14 cellular contexts compared by ENCODE assay signal in genomic region chr12:57514720-57515467, GRCh38. TPM values are rescaled to one million over a fixed set of nuclear protein-coding genes. Genes with fewer than 3 reads are reported as not detected.
DNase-seq lines count a peak whose midpoint lies in the region; ATAC-seq and TF ChIP-seq lines count a peak whose summit lies in the region.
"Had no signal": no experiment of that assay in that cellular context is flagged by ENCODE, and none has a peak within 500 bp of the region (broad histone marks: within the 10 kb centered on the region; RNA-seq: fewer than 3 reads in every experiment).

No MANE protein-coding gene starts in this region.

- H3K23me2 ChIP-seq in H9 (ENCODE audit: insufficient read length, low read depth, low read length, poor library complexity, severe bottlenecking) = peaks cover 7% of the 10 kb centered on the region

- H3K79me1 ChIP-seq in H9 (ENCODE audit: insufficient read depth, low read depth, low read length, poor library complexity, severe bottlenecking) = no peaks in the 10 kb centered on the region

- no peak overlapping the region for H2AFZ ChIP-seq in H9 (ENCODE audit: low read length)

- ATAC-seq in naive thymus-derived CD4-positive, alpha-beta T cell = peak; percentile 7
- no peak for ATAC-seq in HG03045 (IDR thresholded peaks at IDR 0.05; ENCODE audit: unreplicated experiment)

- H3K27me3 ChIP-seq in H9 (ENCODE audit: insufficient read depth, low read length) (no peaks in the 10 kb centered on the region), H7 (ENCODE audit: control insufficient read depth, insufficient read depth, low read length) (no peaks in the 10 kb centered on the region)
- no peaks in the 10 kb centered on the region for H3K27me3 ChIP-seq in naive thymus-derived CD4-positive, alpha-beta T cell (ENCODE audit: control insufficient read depth in 2 of 2, insufficient read depth in 2 of 2, low read length in 2 of 2)
- H3K27me3 ChIP-seq: spleen had no signal

- peaks cover 12 to 16% of the 10 kb centered on the region in 2 experiments for H3K4me1 Mint-ChIP-seq in H9
- peaks cover 22 to 41% (median 24%) of the 10 kb centered on the region in 7 donors for H3K4me1 Mint-ChIP-seq in naive thymus-derived CD4-positive, alpha-beta T cell
- peaks cover 26% of the 10 kb centered on the region for H3K4me1 Mint-ChIP-seq in activated CD4-positive, alpha-beta T cell treated with anti-CD3 and anti-CD28 coated beads, Interleukin-2, amount 10 ng/mL, durations not matched to agents 7 days and 5 days

- TF ChIP-seq CTCF in H9 (conservative IDR thresholded peaks at IDR 0.05) = no peak
- no peak for TF ChIP-seq CTCF in RWPE1 (conservative IDR thresholded peaks at IDR 0.05; ENCODE audit: low read depth)

- H4K91ac ChIP-seq in H9 (ENCODE audit: insufficient read length, low read depth, low read length) = no peak overlapping the region

- no peak overlapping the region for H2BK12ac ChIP-seq in H9 (ENCODE audit: insufficient read length, low read depth, low read length)

- H3K4me2 ChIP-seq in H9 (ENCODE audit: insufficient read depth, insufficient read length, low read length) = no peak overlapping the region

- H3K9ac ChIP-seq in H9 (ENCODE audit: extremely low read depth, insufficient read length, low read length) = no peak overlapping the region

- H3K36me3 ChIP-seq in naive thymus-derived CD4-positive, alpha-beta T cell (ENCODE audit: control insufficient read depth in 2 of 3, insufficient read depth in 3 of 3, low read length in 3 of 3) = peaks cover 20 to 76% (median 27%) of the 10 kb centered on the region in 3 experiments
- H3K36me3 ChIP-seq in H7 (replicated peaks; ENCODE audit: control insufficient read depth, insufficient read depth, low read length) = peaks cover 64% of the 10 kb centered on the region

- no peak overlapping the region for H3K18ac ChIP-seq in H9 (ENCODE audit: insufficient read length, low read depth, low read length)

- H2BK20ac ChIP-seq in H9 (ENCODE audit: low read depth, low read length, poor library complexity, severe bottlenecking) = no peak overlapping the region

- 0 out of 2 replicates have a peak, but pooled peaks cover 1% of the 10 kb centered on the region for H3K79me2 ChIP-seq in H9 (ENCODE audit: insufficient read depth, low read length)

- H3K27ac Mint-ChIP-seq in H9 = peak overlapping the region; percentile 28 to 53 (median 31); a peak in 2 of 7 replicates
- H3K27ac Mint-ChIP-seq in naive thymus-derived CD4-positive, alpha-beta T cell = peak overlapping the region in 6 of 9 donors; percentile 4 to 85 (median 61)
- no peak overlapping the region for H3K27ac Mint-ChIP-seq in activated CD4-positive, alpha-beta T cell treated with anti-CD3 and anti-CD28 coated beads, Interleukin-2, amount 10 ng/mL, durations not matched to agents 7 days and 5 days

- H2AK5ac ChIP-seq in H9 (ENCODE audit: insufficient read length, low read length) = no peak overlapping the region

- no peak overlapping the region for H3K23ac ChIP-seq in H9 (ENCODE audit: insufficient read length, low read depth, low read length)

- no peaks in the 10 kb centered on the region for H3K9me3 ChIP-seq in H9 (ENCODE audit: control insufficient read depth, low read depth, low read length)
- H3K9me3 ChIP-seq in naive thymus-derived CD4-positive, alpha-beta T cell (ENCODE audit: control insufficient read depth in 2 of 3, low read length in 3 of 3) = no peaks in the 10 kb centered on the region
- H3K9me3 ChIP-seq: spleen had no signal

- H4K20me1 ChIP-seq in H9 (ENCODE audit: control insufficient read depth, insufficient read depth, insufficient read length) = no peaks in the 10 kb centered on the region

- H3K9me3 Mint-ChIP-seq in H9 = no peaks in the 10 kb centered on the region
- peaks cover 0 to 6% (median 0%) of the 10 kb centered on the region in 11 donors for H3K9me3 Mint-ChIP-seq in naive thymus-derived CD4-positive, alpha-beta T cell
- no peaks in the 10 kb centered on the region for H3K9me3 Mint-ChIP-seq in activated CD4-positive, alpha-beta T cell treated with anti-CD3 and anti-CD28 coated beads, Interleukin-2, amount 10 ng/mL, durations not matched to agents 7 days and 5 days

- H3K27ac ChIP-seq in H9 (ENCODE audit: insufficient read length, low read depth, low read length) (no peak overlapping the region), RWPE1 (peak overlapping the region; percentile 64)
- H3K27ac ChIP-seq in naive thymus-derived CD4-positive, alpha-beta T cell (ENCODE audit: low read depth, low read length) = no peak overlapping the region

- H3K4ac ChIP-seq in H9 (ENCODE audit: low read depth, low read length) = no peak overlapping the region

- POLR2A ChIA-PET in RWPE1 (lab: Yijun Ruan, JAX; ENCODE audit: low non-redundant PET) = interaction anchor here (0.7 to 0.8 kb wide), 2 partner anchors 56 to 233 kb away, joined by 3 read pairs; no protein-coding TSS in a partner anchor
- POLR2A ChIA-PET in naive thymus-derived CD4-positive, alpha-beta T cell (lab: Charles Lee) = interaction anchor here (1.5 to 3.4 kb wide), 4 partner anchors 9 to 38 kb away, joined by 5 to 10 read pairs (median 8); no protein-coding TSS in a partner anchor
- POLR2A ChIA-PET in activated CD4-positive, alpha-beta T cell treated with anti-CD3 and anti-CD28 coated beads, Interleukin-2, amount 10 ng/mL, durations not matched to agents 7 days and 5 days (lab: Charles Lee) = no interaction called here

- H3K4me1 ChIP-seq in H9 (ENCODE audit: insufficient read depth, low read length) = no peaks in the 10 kb centered on the region; the same call in 1 of the 2 replicates
- peaks cover 9 to 15% of the 10 kb centered on the region in 2 donors for H3K4me1 ChIP-seq in naive thymus-derived CD4-positive, alpha-beta T cell (ENCODE audit: control insufficient read depth in 2 of 2, insufficient read depth in 2 of 2, low read length in 2 of 2)

- H3K56ac ChIP-seq in H9 (ENCODE audit: insufficient read length, low read depth, low read length) = no peak overlapping the region

- no CpG with 5 or more reads among the region's 9 CpGs for WGBS in H9 (ENCODE audit: extremely low coverage, insufficient read length, low lambda C conversion rate)

- no peak overlapping the region for H2BK15ac ChIP-seq in H9 (ENCODE audit: low read depth, low read length)

- H4K5ac ChIP-seq in H9 (ENCODE audit: insufficient read length, low read depth, low read length) = no peak overlapping the region

- 0 out of 2 replicates have a peak, but pooled peaks cover 2% of the 10 kb centered on the region for H3K27me3 Mint-ChIP-seq in H9 (ENCODE audit: low read depth)
- H3K27me3 Mint-ChIP-seq in naive thymus-derived CD4-positive, alpha-beta T cell = no peaks in the 10 kb centered on the region
- no peaks in the 10 kb centered on the region for H3K27me3 Mint-ChIP-seq in activated CD4-positive, alpha-beta T cell treated with anti-CD3 and anti-CD28 coated beads, Interleukin-2, amount 10 ng/mL, durations not matched to agents 7 days and 5 days

- CTCF ChIA-PET in RWPE1 (lab: Yijun Ruan, JAX) = interaction anchor here (0.7 kb wide), 1 partner anchor 53 kb away, joined by 3 read pairs; no protein-coding TSS in a partner anchor
- CTCF ChIA-PET in naive thymus-derived CD4-positive, alpha-beta T cell (lab: Charles Lee) = interaction anchor here (0.6 to 1.7 kb wide), 2 partner anchors 38 to 207 kb away, joined by 4 read pairs; no protein-coding TSS in a partner anchor
- CTCF ChIA-PET in activated CD4-positive, alpha-beta T cell treated with anti-CD3 and anti-CD28 coated beads, Interleukin-2, amount 10 ng/mL, durations not matched to agents 7 days and 5 days (lab: Charles Lee) = interaction anchor here (0.5 to 3.0 kb wide), 4 partner anchors 9 to 87 kb away, joined by 3 to 16 read pairs (median 4); no protein-coding TSS in a partner anchor

- H2BK120ac ChIP-seq in H9 (ENCODE audit: low read depth, low read length, poor library complexity, severe bottlenecking) = no peak overlapping the region

- H3T11ph ChIP-seq in H9 (ENCODE audit: low read length) = no peak overlapping the region

- peaks cover 71 to 91% (median 77%) of the 10 kb centered on the region in 3 experiments for H3K36me3 Mint-ChIP-seq in H9 (ENCODE audit: insufficient read depth in 1 of 3, low read depth in 3 of 3)
- peaks cover 5 to 46% (median 33%) of the 10 kb centered on the region in 5 donors for H3K36me3 Mint-ChIP-seq in naive thymus-derived CD4-positive, alpha-beta T cell
- H3K36me3 Mint-ChIP-seq in activated CD4-positive, alpha-beta T cell treated with anti-CD3 and anti-CD28 coated beads, Interleukin-2, amount 10 ng/mL, durations not matched to agents 7 days and 5 days (ENCODE audit: low read depth) = peaks cover 70% of the 10 kb centered on the region

- no peak overlapping the region for H3K4me3 ChIP-seq in naive thymus-derived CD4-positive, alpha-beta T cell (ENCODE audit: low read length)
- H3K4me3 ChIP-seq in H7 (ENCODE audit: insufficient read depth, low read depth, low read length) = no peak overlapping the region
- H3K4me3 ChIP-seq: spleen had no signal

- intact Hi-C loops in naive thymus-derived CD4-positive, alpha-beta T cell (cut with micrococcal nuclease) = no loop called here

- H2BK5ac ChIP-seq in H9 (ENCODE audit: insufficient read length, low read length) = no peak overlapping the region

- H4K8ac ChIP-seq in H9 (replicated peaks; ENCODE audit: insufficient read length, low read depth, low read length) = no peak overlapping the region

- no peak overlapping the region for H3K4me3 Mint-ChIP-seq in H9
- H3K4me3 Mint-ChIP-seq in naive thymus-derived CD4-positive, alpha-beta T cell = no peak overlapping the region
- H3K4me3 Mint-ChIP-seq in activated CD4-positive, alpha-beta T cell treated with anti-CD3 and anti-CD28 coated beads, Interleukin-2, amount 10 ng/mL, durations not matched to agents 7 days and 5 days = no peak overlapping the region

- peak; percentile 37 for DNase-seq in NCI-H146 (lab: John Stamatoyannopoulos, UW)
- no peak for DNase-seq in NCI-H146 treated with DMSO at 0.1 percent for 48 hours (lab: John Stamatoyannopoulos, UW; ENCODE audit: unreplicated experiment)
- DNase-seq in H9 = no peak
- DNase-seq in RWPE1 (ENCODE audit: low spot score) = no peak
- no peak for DNase-seq in naive thymus-derived CD4-positive, alpha-beta T cell
- DNase-seq in H7 = no peak
- DNase-seq in activated CD4-positive, alpha-beta T cell treated with anti-CD3 and anti-CD28 coated beads, Interleukin-2, amount 10 ng/mL, durations not matched to agents 7 days and 5 days = no peak
- DNase-seq: GF-D8, GOT3, spleen, substantia nigra had no signal

- H3K14ac ChIP-seq in H9 (ENCODE audit: insufficient read depth, low read length) = no peak overlapping the region

RNA-seq across cellular contexts. Expression of gene DDIT3, which starts 5.4 kb away (rescaled TPM):
- 12.8 and 14.1 TPM in 2 replicates for total RNA-seq in H9 (2021)
- total RNA-seq in naive thymus-derived CD4-positive, alpha-beta T cell = 100 to 1,000 TPM in 1 of 5 experiments, 10 to 100 TPM in 4; 19.6 to 124 (median 51.6) TPM
- polyA plus RNA-seq in naive thymus-derived CD4-positive, alpha-beta T cell = 10 to 100 TPM; 15.9 to 23.1 TPM
- total RNA-seq in H7 (2014; rRNA removed; shearing (Covaris generic)) = 7.1 and 8.3 TPM in 2 replicates
- total RNA-seq in activated CD4-positive, alpha-beta T cell treated with anti-CD3 and anti-CD28 coated beads, Interleukin-2, amount 10 ng/mL, durations not matched to agents 7 days and 5 days = 10 to 100 TPM; 10.5 to 11.4 TPM

RNA-seq across cellular contexts. Expression of gene MBD6, which starts 7.7 kb away (rescaled TPM):
- 66.0 and 66.8 TPM in 2 replicates for total RNA-seq in H9 (2021)
- 100 to 1,000 TPM in 4 of 5 experiments, 10 to 100 TPM in 1; 85.2 to 127 (median 120) TPM for total RNA-seq in naive thymus-derived CD4-positive, alpha-beta T cell
- 1 to 10 TPM in 1 of 2 donors, under 1 TPM in 1; 0.50 to 1.0 TPM for polyA plus RNA-seq in naive thymus-derived CD4-positive, alpha-beta T cell
- total RNA-seq in H7 (2014; rRNA removed; shearing (Covaris generic)) = 3.8 and 4.2 TPM in 2 replicates
- total RNA-seq in activated CD4-positive, alpha-beta T cell treated with anti-CD3 and anti-CD28 coated beads, Interleukin-2, amount 10 ng/mL, durations not matched to agents 7 days and 5 days = 10 to 100 TPM; 66.0 to 80.1 TPM

RNA-seq across cellular contexts. Expression of gene MARS1, which starts 27.0 kb away (rescaled TPM):
- total RNA-seq in H9 (2021) = 352 and 368 TPM in 2 replicates
- total RNA-seq in naive thymus-derived CD4-positive, alpha-beta T cell = 100 to 1,000 TPM; 178 to 229 (median 197) TPM
- polyA plus RNA-seq in naive thymus-derived CD4-positive, alpha-beta T cell = 100 to 1,000 TPM in 1 of 2 donors, 10 to 100 TPM in 1; 86.0 to 118 TPM
- 223 and 297 TPM in 2 replicates for total RNA-seq in H7 (2014; rRNA removed; shearing (Covaris generic))
- total RNA-seq in activated CD4-positive, alpha-beta T cell treated with anti-CD3 and anti-CD28 coated beads, Interleukin-2, amount 10 ng/mL, durations not matched to agents 7 days and 5 days = 100 to 1,000 TPM; 214 to 247 TPM

RNA-seq across cellular contexts. Expression of gene DCTN2, which starts 32.1 kb away (rescaled TPM):
- 96.6 and 97.7 TPM in 2 replicates for total RNA-seq in H9 (2021)
- total RNA-seq in naive thymus-derived CD4-positive, alpha-beta T cell = 10 to 100 TPM; 52.1 to 78.8 (median 63.0) TPM
- 10 to 100 TPM; 53.9 to 78.8 TPM for polyA plus RNA-seq in naive thymus-derived CD4-positive, alpha-beta T cell
- 98.2 and 125 TPM in 2 replicates for total RNA-seq in H7 (2014; rRNA removed; shearing (Covaris generic))
- total RNA-seq in activated CD4-positive, alpha-beta T cell treated with anti-CD3 and anti-CD28 coated beads, Interleukin-2, amount 10 ng/mL, durations not matched to agents 7 days and 5 days = 10 to 100 TPM; 79.3 to 80.5 TPM

RNA-seq across cellular contexts. Expression of gene KIF5A, which starts 35.0 kb away (rescaled TPM):
- total RNA-seq in H9 (2021) = 17.7 and 18.5 TPM in 2 replicates
- total RNA-seq in naive thymus-derived CD4-positive, alpha-beta T cell = 1 to 10 TPM in 4 of 5 experiments, under 1 TPM in 1; 0.95 to 1.7 (median 1.0) TPM
- under 1 TPM; 0.06 to 0.09 TPM for polyA plus RNA-seq in naive thymus-derived CD4-positive, alpha-beta T cell
- 1.0 and 1.3 TPM in 2 replicates for total RNA-seq in H7 (2014; rRNA removed; shearing (Covaris generic))
- under 1 TPM; 0.64 to 0.89 TPM for total RNA-seq in activated CD4-positive, alpha-beta T cell treated with anti-CD3 and anti-CD28 coated beads, Interleukin-2, amount 10 ng/mL, durations not matched to agents 7 days and 5 days
- total RNA-seq: LHCN-M2, mesenteric fat pad had no signal

Comparison
In these comparisons a context has a peak if more than half of its experiments do, and no peak if none do; other contexts are left out.
1. RNA of gene MBD6, which starts 7.7 kb away (total RNA-seq): 85.2 to 127 TPM in naive thymus-derived CD4-positive, alpha-beta T cell, 66.0 to 80.1 TPM in activated CD4-positive, alpha-beta T cell treated with anti-CD3 and anti-CD28 coated beads, Interleukin-2, amount 10 ng/mL, durations not matched to agents 7 days and 5 days and 66.0 to 66.8 TPM in H9; 3.8 to 4.2 TPM in H7; every median in the first group is over 10 times any median in the second.